ENCODE assay signal across 9 cellular contexts in genomic region chrX:145393702-145394235, GRCh38.
DNase-seq lines count a peak whose midpoint lies in the region; ATAC-seq and TF ChIP-seq lines count a peak whose summit lies in the region.
"Had no signal": no experiment of that assay in that cellular context is flagged by ENCODE, and none has a peak within 500 bp of the region (broad histone marks: within the 10 kb centered on the region; RNA-seq: fewer than 3 reads in every experiment).

No MANE protein-coding gene starts in this region.

- TF ChIP-seq EP300 in gastroesophageal sphincter (IDR thresholded peaks at IDR 0.05), result no peak

- no peak for ATAC-seq in gastroesophageal sphincter
- no peak for ATAC-seq in GM18873 (IDR thresholded peaks at IDR 0.05; ENCODE audit: low FRiP score, unreplicated experiment)

- H3K36me3 ChIP-seq in GM06990 (ENCODE audit: control insufficient read depth, insufficient read depth, low read length) (no peaks in the 10 kb centered on the region), kidney epithelial cell (ENCODE audit: control insufficient read depth, insufficient read depth, low read length) (no peaks in the 10 kb centered on the region), MG63 (no peaks in the 10 kb centered on the region), gastroesophageal sphincter (no peaks in the 10 kb centered on the region)

- H3K9me3 ChIP-seq in MG63, result no peaks in the 10 kb centered on the region
- no peaks in the 10 kb centered on the region for H3K9me3 ChIP-seq in gastroesophageal sphincter

- no peak overlapping the region for H3K27ac ChIP-seq in gastroesophageal sphincter

- H3K27me3 ChIP-seq in GM06990 (replicated peaks; ENCODE audit: control insufficient read depth, insufficient read depth, low read length) (no peaks in the 10 kb centered on the region), kidney epithelial cell (ENCODE audit: control insufficient read depth, insufficient read depth, low read length) (no peaks in the 10 kb centered on the region), MG63 (no peaks in the 10 kb centered on the region), gastroesophageal sphincter (no peaks in the 10 kb centered on the region)

- H3K4me3 ChIP-seq in GM06990 (replicated peaks; ENCODE audit: low read depth, low read length) (no peak overlapping the region), kidney epithelial cell (ENCODE audit: low read depth, low read length) (no peak overlapping the region), MG63 (no peak overlapping the region), gastroesophageal sphincter (no peak overlapping the region)

- 0% methylated on average over 1 of the region's 6 CpGs; no CpG with 5 or more reads in 1 of the 2 donors for WGBS in gastroesophageal sphincter (ENCODE audit: low coverage in 1 of 2), 2 donors

- peak; percentile 32 for TF ChIP-seq CTCF in GM06990 (IDR thresholded peaks at IDR 0.05; ENCODE audit: insufficient read depth, low read length, poor library complexity, severe bottlenecking)
- TF ChIP-seq CTCF in kidney epithelial cell (IDR thresholded peaks at IDR 0.05; ENCODE audit: insufficient read depth, low read length, poor library complexity, severe bottlenecking), result peak; percentile 17
- no peak for TF ChIP-seq CTCF in gastroesophageal sphincter (IDR thresholded peaks at IDR 0.05)

- H3K4me1 ChIP-seq in gastroesophageal sphincter, result no peaks in the 10 kb centered on the region

- DNase-seq in GM06990 (ENCODE audit: extremely low read depth, insufficient read length), result no peak
- DNase-seq in HK-2 (ENCODE audit: unreplicated experiment), result peak; percentile 11
- DNase-seq in SK-N-DZ (ENCODE audit: low spot score), result peak; percentile 1
- no peak for DNase-seq in kidney epithelial cell (ENCODE audit: low read depth)
- no peak for DNase-seq in MG63
- no peak for DNase-seq in amniotic stem cell (lab: John Stamatoyannopoulos, UW)
- DNase-seq: SHP77 had no signal

- TF ChIP-seq POLR2A in gastroesophageal sphincter (IDR thresholded peaks at IDR 0.05), result no peak

Comparison
In these comparisons a context has a peak if more than half of its experiments do, and no peak if none do; other contexts are left out.
1. DNase-seq: peak in HK-2 (single experiment) and SK-N-DZ (single experiment); none in GM06990 (single experiment), kidney epithelial cell (single experiment), MG63 (single experiment) and amniotic stem cell (single experiment).
2. CTCF ChIP-seq: peak in GM06990 (single experiment) and kidney epithelial cell (single experiment); none in gastroesophageal sphincter (0 of 4).